ENCODE assay signal across 12 cellular contexts in the genomic region with DNA sequence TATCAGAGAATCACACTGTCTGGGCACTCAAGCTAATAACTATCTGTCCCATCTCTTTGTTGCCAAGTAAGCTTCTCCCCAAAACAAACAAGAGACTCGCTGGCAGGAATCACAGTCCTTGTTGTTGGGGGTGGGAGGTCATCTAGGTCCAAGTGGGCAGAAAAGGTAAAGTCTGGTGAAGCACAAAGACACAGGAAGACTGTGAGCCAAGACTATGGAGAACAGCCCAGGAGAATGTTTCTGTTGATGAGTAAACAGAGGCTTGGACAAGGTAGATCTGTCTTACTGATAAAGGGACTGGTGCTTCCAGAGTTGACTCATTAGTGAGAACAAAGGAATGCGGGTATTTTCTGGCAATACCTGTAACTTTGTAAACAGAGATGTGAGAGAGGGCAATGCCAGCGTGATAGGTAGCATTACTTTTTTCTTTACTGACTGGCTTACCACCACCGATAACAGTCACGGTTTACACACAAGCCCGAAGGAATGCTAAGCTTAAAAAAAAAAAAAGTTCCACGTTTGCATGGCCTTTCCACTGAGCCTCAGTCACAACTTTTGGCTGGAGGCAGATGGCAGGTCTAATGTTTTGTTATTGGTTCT. TPM values are rescaled to one million over a fixed set of nuclear protein-coding genes. Genes with fewer than 3 reads are reported as not detected.
DNase-seq lines count a peak whose midpoint lies in the region; ATAC-seq and TF ChIP-seq lines count a peak whose summit lies in the region.
"Had no signal": no experiment of that assay in that cellular context is flagged by ENCODE, and none has a peak within 500 bp of the region (broad histone marks: within the 10 kb centered on the region; RNA-seq: fewer than 3 reads in every experiment).

No MANE protein-coding gene starts in this region.

- no peaks in the 10 kb centered on the region for H3K36me3 ChIP-seq in breast epithelium
- H3K36me3 ChIP-seq in mesenchymal stem cell (ENCODE audit: control insufficient read depth in 1 of 2, insufficient read depth in 2 of 2, low read depth in 1 of 2, low read length in 2 of 2), result no peaks in the 10 kb centered on the region

- no peaks in the 10 kb centered on the region for H3K9me3 ChIP-seq in breast epithelium
- no peaks in the 10 kb centered on the region for H3K9me3 ChIP-seq in mesenchymal stem cell (ENCODE audit: control insufficient read depth, low read length)

- no peaks in the 10 kb centered on the region for H3K27me3 ChIP-seq in breast epithelium
- no peaks in the 10 kb centered on the region for H3K27me3 ChIP-seq in mesenchymal stem cell (ENCODE audit: control insufficient read depth in 1 of 2, insufficient read depth in 1 of 2, low read length in 2 of 2)

- peak overlapping the region; percentile 10 for H4K8ac ChIP-seq in mesenchymal stem cell (ENCODE audit: low read length)

- intact Hi-C loops in breast epithelium (cut with DNase I; ENCODE audit: low total_unique reads), result no loop called here

- TF ChIP-seq POLR2A in breast epithelium (IDR thresholded peaks at IDR 0.05), result no peak

- no peak overlapping the region for H2BK120ac ChIP-seq in mesenchymal stem cell (ENCODE audit: low read depth, low read length)

- no peak overlapping the region for H3K23ac ChIP-seq in mesenchymal stem cell (ENCODE audit: low read length in 2 of 2)

- no peaks in the 10 kb centered on the region for H3K79me1 ChIP-seq in mesenchymal stem cell (replicated peaks; ENCODE audit: low read length, poor library complexity, severe bottlenecking)

- TF ChIP-seq CTCF in 22Rv1 (IDR thresholded peaks at IDR 0.05) (no peak), breast epithelium (IDR thresholded peaks at IDR 0.05) (no peak)

- H3K4ac ChIP-seq in mesenchymal stem cell (ENCODE audit: low read depth in 1 of 2, low read length in 2 of 2), result peak overlapping the region in 1 of 2 experiments; percentile 6

- no peak overlapping the region for H2AFZ ChIP-seq in mesenchymal stem cell (ENCODE audit: low read depth, low read length)

- H3K27ac ChIP-seq in 22Rv1, result peak overlapping the region; percentile 90
- peak overlapping the region; percentile 46 to 70 for H3K27ac ChIP-seq in breast epithelium
- peak overlapping the region; percentile 74 for H3K27ac ChIP-seq in mesenchymal stem cell (ENCODE audit: low read length, poor library complexity, severe bottlenecking)

- no peak overlapping the region for H2BK5ac ChIP-seq in mesenchymal stem cell (ENCODE audit: low read depth, low read length, poor library complexity, severe bottlenecking)

- peak overlapping the region; percentile 93 to 94 for H2BK12ac ChIP-seq in mesenchymal stem cell (ENCODE audit: low read length in 2 of 2)

- DNase-seq in HPDE6-E6E7 (ENCODE audit: extremely low spot score) (peak; percentile 95), breast epithelium (ENCODE audit: low spot score in 2 of 2) (no peak), mesenchymal stem cell (no peak), COLO829 (ENCODE audit: low spot score) (no peak)
- DNase-seq: activated gamma-delta T cell; effector CD4-positive, alpha-beta T cell; NK-92 treated with Interleukin-12 subunit alpha and Interleukin-12 subunit beta, amount 100 ng/mL, for 24 hours; posterior cingulate gyrus had no signal

- ATAC-seq in GM21723 (IDR thresholded peaks at IDR 0.05; ENCODE audit: unreplicated experiment) (no peak), GM19035 (IDR thresholded peaks at IDR 0.05; ENCODE audit: unreplicated experiment) (no peak), HG03097 (IDR thresholded peaks at IDR 0.05; ENCODE audit: low FRiP score, unreplicated experiment) (no peak)

- 45% methylated on average over 7 of the region's 7 CpGs for WGBS in mesenchymal stem cell

- no peak overlapping the region for H2AK5ac ChIP-seq in mesenchymal stem cell (ENCODE audit: low read length, severe bottlenecking)

- H3K18ac ChIP-seq in mesenchymal stem cell (ENCODE audit: low read depth in 1 of 2, low read length in 2 of 2), result peak overlapping the region; percentile 3 to 5

- H3K14ac ChIP-seq in mesenchymal stem cell (ENCODE audit: low read length in 2 of 2), result no peak overlapping the region

- peaks cover 0 to 10% of the 10 kb centered on the region in 2 donors for H3K4me1 ChIP-seq in breast epithelium
- peaks cover 3% of the 10 kb centered on the region for H3K4me1 ChIP-seq in mesenchymal stem cell (ENCODE audit: control insufficient read depth, insufficient read depth, low read depth, low read length)

- H3K9ac ChIP-seq in mesenchymal stem cell (ENCODE audit: low read length), result peak overlapping the region; percentile 61

- H3K4me3 ChIP-seq in breast epithelium (no peak overlapping the region), mesenchymal stem cell (ENCODE audit: insufficient read depth in 1 of 2, low read depth in 1 of 2, low read length in 2 of 2) (no peak overlapping the region)

- peak overlapping the region; percentile 90 for H4K91ac ChIP-seq in mesenchymal stem cell (ENCODE audit: low read length)

- H3K4me2 ChIP-seq in mesenchymal stem cell (ENCODE audit: low read length, poor library complexity, severe bottlenecking), result no peak overlapping the region

- H2BK15ac ChIP-seq in mesenchymal stem cell (ENCODE audit: low read depth, poor library complexity, severe bottlenecking), result no peak overlapping the region

RNA-seq across cellular contexts. Expression of gene MMD, which starts 11.5 kb away (rescaled TPM):
- 100 to 1,000 TPM in 1 of 3 donors, 10 to 100 TPM in 2; 28.0 to 140 (median 34.1) TPM for total RNA-seq in breast epithelium
- 126 TPM for polyA plus RNA-seq in mesenchymal stem cell (2013, experiment 1 of 2)
- 132 TPM for polyA plus RNA-seq in mesenchymal stem cell (2013, experiment 2 of 2)
